1 cellular context compared by ENCODE assay signal in genomic region chr22:20094158-20094807, GRCh38.
TF ChIP-seq lines count a peak whose summit lies in the region.

No MANE protein-coding gene starts in this region.

TF ChIP-seq in HepG2, 621 proteins besides CTCF, POLR2A, EP300 and RAD21:
- TF ChIP-seq AGO2 (optimal IDR thresholded peaks at IDR 0.05; ENCODE audit: low read depth, low read length), result peak; percentile 46
- TF ChIP-seq LBX2 (CRISPR knock-in tag; IDR thresholded peaks at IDR 0.05; ENCODE audit: borderline replicate concordance), result no peak
